21 cellular contexts compared by ENCODE assay signal in the genomic region with DNA sequence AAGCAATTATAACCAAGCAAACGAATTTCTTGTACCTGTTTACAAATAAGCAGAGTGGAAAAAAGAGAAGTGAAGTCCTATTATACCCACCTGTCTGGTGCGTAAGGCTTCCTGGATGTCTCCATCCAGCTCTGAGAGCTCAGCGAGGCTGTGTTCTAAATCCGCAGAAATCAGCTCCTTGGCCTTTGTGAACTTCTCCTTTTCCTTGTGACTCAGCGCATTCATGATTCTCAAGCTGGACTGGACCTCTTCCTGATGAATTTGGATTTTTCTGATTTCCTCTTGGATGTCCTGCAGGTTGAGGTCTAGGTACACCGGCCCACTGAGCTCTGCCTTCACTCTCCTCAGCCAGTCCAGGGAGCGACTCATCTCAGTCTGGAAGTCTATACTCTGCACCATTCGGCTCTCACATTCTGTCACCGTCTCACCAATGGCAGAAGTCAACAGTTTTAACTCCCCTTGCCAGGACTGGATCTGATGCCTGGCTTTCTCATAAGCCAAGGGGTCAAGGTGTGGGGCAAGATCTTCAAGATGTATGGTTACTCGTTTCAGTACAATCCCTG.
"Had no signal": no experiment of that assay in that cellular context is flagged by ENCODE, and none has a peak within 500 bp of the region (broad histone marks: within the 10 kb centered on the region; RNA-seq: fewer than 3 reads in every experiment).

No MANE protein-coding gene starts in this region.

- H3K27me3 Mint-ChIP-seq: activated naive CD8-positive, alpha-beta T cell treated with anti-CD3 and anti-CD28 coated beads, Interleukin-2, amount 50 U/mL, for 24 hours; activated T-cell treated with anti-CD3 and anti-CD28 coated beads, Interleukin-2, amount 50 U/mL, for 24 hours; brain had no signal

- H3K4me2 ChIP-seq: hepatocyte had no signal

- H3K36me3 ChIP-seq: ovary, right lobe of liver had no signal

- H3K79me2 ChIP-seq: hepatocyte had no signal

- H3K4me3 ChIP-seq: hepatocyte, ovary, psoas muscle, right lobe of liver, stomach, upper lobe of left lung had no signal

- H3K27ac ChIP-seq: foreskin keratinocyte, hepatocyte, ovary, psoas muscle, right lobe of liver, stomach, upper lobe of left lung had no signal

- H3K4me1 ChIP-seq: foreskin keratinocyte, psoas muscle, right lobe of liver, stomach, upper lobe of left lung had no signal

- ATAC-seq: activated CD8-positive, alpha-beta T cell treated with anti-CD3 and anti-CD28 coated beads, Interleukin-2, amount 10 ng/mL, durations not matched to agents 7 days and 5 days; activated naive CD8-positive, alpha-beta T cell treated with anti-CD3 and anti-CD28 coated beads, Interleukin-2, amount 50 U/mL, for 24 hours; foreskin keratinocyte; left colon; psoas muscle; WTC11 had no signal

- H3K27me3 ChIP-seq: foreskin keratinocyte, hepatocyte, ovary, right lobe of liver, stomach, upper lobe of left lung had no signal

- H3K4me3 Mint-ChIP-seq: activated CD8-positive, alpha-beta T cell treated with anti-CD3 and anti-CD28 coated beads, Interleukin-2, amount 10 ng/mL, durations not matched to agents 7 days and 5 days; activated naive CD4-positive, alpha-beta T cell treated with anti-CD3 and anti-CD28 coated beads, Interleukin-2, amount 10 ng/mL, durations not matched to agents 7 days and 5 days; activated naive CD8-positive, alpha-beta T cell treated with anti-CD3 and anti-CD28 coated beads, Interleukin-2, amount 50 U/mL, for 24 hours; activated T-cell treated with anti-CD3 and anti-CD28 coated beads, Interleukin-2, amount 50 U/mL, for 24 hours; brain; WTC11 had no signal

- H3K9me3 Mint-ChIP-seq: activated naive CD4-positive, alpha-beta T cell treated with anti-CD3 and anti-CD28 coated beads, Interleukin-2, amount 10 ng/mL, durations not matched to agents 7 days and 5 days; activated naive CD8-positive, alpha-beta T cell treated with anti-CD3 and anti-CD28 coated beads, Interleukin-2, amount 50 U/mL, for 24 hours; activated T-cell treated with anti-CD3 and anti-CD28 coated beads, Interleukin-2, amount 50 U/mL, for 24 hours; brain; WTC11 had no signal

- H3K36me3 Mint-ChIP-seq: activated naive CD4-positive, alpha-beta T cell treated with anti-CD3 and anti-CD28 coated beads, Interleukin-2, amount 10 ng/mL, durations not matched to agents 7 days and 5 days; WTC11 had no signal

- H3K9me3 ChIP-seq: ovary, psoas muscle, right lobe of liver, stomach, upper lobe of left lung had no signal

- H3K4me1 Mint-ChIP-seq: activated naive CD4-positive, alpha-beta T cell treated with anti-CD3 and anti-CD28 coated beads, Interleukin-2, amount 10 ng/mL, durations not matched to agents 7 days and 5 days; activated naive CD8-positive, alpha-beta T cell treated with anti-CD3 and anti-CD28 coated beads, Interleukin-2, amount 50 U/mL, for 24 hours; brain; WTC11 had no signal

- DNase-seq: activated CD4-positive, alpha-beta T cell treated with anti-CD3 and anti-CD28 coated beads for 4 hours; activated CD8-positive, alpha-beta T cell treated with anti-CD3 and anti-CD28 coated beads, Interleukin-2, amount 10 ng/mL, durations not matched to agents 7 days and 5 days; activated naive CD4-positive, alpha-beta T cell treated with anti-CD3 and anti-CD28 coated beads, Interleukin-2, amount 10 ng/mL, durations not matched to agents 7 days and 5 days; activated naive CD8-positive, alpha-beta T cell treated with anti-CD3 and anti-CD28 coated beads, Interleukin-2, amount 50 U/mL, for 24 hours; activated T-cell treated with anti-CD3 and anti-CD28 coated beads, Interleukin-2, amount 50 U/mL, for 24 hours; anterior cingulate cortex; central memory CD4-positive, alpha-beta T cell; foreskin keratinocyte; left colon; mammary epithelial cell; ovary; psoas muscle; right lobe of liver; small intestine; stimulated activated CD4-positive, alpha-beta T cell treated with anti-CD3 and anti-CD28 coated beads, Interleukin-15, amount 100 ng/mL, for 24 hours; stimulated activated CD4-positive, alpha-beta T cell treated with anti-CD3 and anti-CD28 coated beads, Interleukin-2, amount 100 ng/mL, for 48 hours; stomach; upper lobe of left lung had no signal

- H3K27ac Mint-ChIP-seq: activated CD8-positive, alpha-beta T cell treated with anti-CD3 and anti-CD28 coated beads, Interleukin-2, amount 10 ng/mL, durations not matched to agents 7 days and 5 days; activated naive CD4-positive, alpha-beta T cell treated with anti-CD3 and anti-CD28 coated beads, Interleukin-2, amount 10 ng/mL, durations not matched to agents 7 days and 5 days; activated naive CD8-positive, alpha-beta T cell treated with anti-CD3 and anti-CD28 coated beads, Interleukin-2, amount 50 U/mL, for 24 hours; activated T-cell treated with anti-CD3 and anti-CD28 coated beads, Interleukin-2, amount 50 U/mL, for 24 hours; brain; WTC11 had no signal
